1 cellular context compared by ENCODE assay signal in genomic region chr10:30437039-30437781, GRCh38.
TF ChIP-seq lines count a peak whose summit lies in the region.

No MANE protein-coding gene starts in this region.

TF ChIP-seq in GM12878, 131 proteins besides CTCF, POLR2A, EP300 and RAD21 (continued from another document and continues in another):
- no peak for TF ChIP-seq IRF5 (IDR thresholded peaks at IDR 0.05; ENCODE audit: borderline replicate concordance)
- no peak for TF ChIP-seq ZNF384 (IDR thresholded peaks at IDR 0.05; ENCODE audit: borderline replicate concordance, low read depth, low read length)
- no peak for TF ChIP-seq JUND (IDR thresholded peaks at IDR 0.05; ENCODE audit: low read depth, low read length)
- TF ChIP-seq ZNF622 (IDR thresholded peaks at IDR 0.05) = no peak
- 0 out of 2 replicates have a peak, but pooled peaks have one; percentile 29 for TF ChIP-seq ZNF217 (IDR thresholded peaks at IDR 0.05)
- no peak for TF ChIP-seq IKZF2 (IDR thresholded peaks at IDR 0.05)
- no peak for TF ChIP-seq RELA (IDR thresholded peaks at IDR 0.05; ENCODE audit: borderline replicate concordance, partially characterized antibody)
- no peak for TF ChIP-seq PML (IDR thresholded peaks at IDR 0.05; ENCODE audit: low read length)
- no peak for TF ChIP-seq PAX8 (IDR thresholded peaks at IDR 0.05)
- no peak for TF ChIP-seq NR2C2 (IDR thresholded peaks at IDR 0.05; ENCODE audit: borderline replicate concordance, control insufficient read depth, insufficient read length, low read depth)
- no peak for TF ChIP-seq RAD51 (IDR thresholded peaks at IDR 0.05)
- TF ChIP-seq SRF (IDR thresholded peaks at IDR 0.05; ENCODE audit: low read depth in 2 of 2, low read length in 2 of 2) = no peak
- no peak for TF ChIP-seq RBBP5 (conservative IDR thresholded peaks at IDR 0.05)
- TF ChIP-seq NFYA (IDR thresholded peaks at IDR 0.05; ENCODE audit: borderline replicate concordance, low read depth, low read length) = no peak
- TF ChIP-seq CHD1 (IDR thresholded peaks at IDR 0.05; ENCODE audit: low read depth, low read length) = no peak
- TF ChIP-seq ELK1 (IDR thresholded peaks at IDR 0.05; ENCODE audit: low read depth, low read length) = no peak
- no peak for TF ChIP-seq ZSCAN29 (IDR thresholded peaks at IDR 0.05)
- no peak for TF ChIP-seq NR2C1 (IDR thresholded peaks at IDR 0.05)
- no peak for TF ChIP-seq SREBF2 (IDR thresholded peaks at IDR 0.05; ENCODE audit: low read length)
- TF ChIP-seq GABPA (IDR thresholded peaks at IDR 0.05; ENCODE audit: low read depth) = no peak
- TF ChIP-seq HSF1 (IDR thresholded peaks at IDR 0.05; ENCODE audit: low read depth, low read length) = no peak
- no peak for TF ChIP-seq E4F1 (IDR thresholded peaks at IDR 0.05; ENCODE audit: borderline replicate concordance, partially characterized antibody)
- no peak for TF ChIP-seq E2F8 (IDR thresholded peaks at IDR 0.05; ENCODE audit: low read depth, partially characterized antibody)
- no peak for TF ChIP-seq PAX5 (IDR thresholded peaks at IDR 0.05; ENCODE audit: borderline replicate concordance, low read depth, low read length)
- no peak for TF ChIP-seq NFXL1 (IDR thresholded peaks at IDR 0.05; ENCODE audit: borderline replicate concordance)
- no peak for TF ChIP-seq ETV6 (conservative IDR thresholded peaks at IDR 0.05 in 1 of 2, IDR thresholded peaks at IDR 0.05 in 1 of 2; ENCODE audit: borderline replicate concordance in 1 of 2, low read depth in 1 of 2)
- no peak for TF ChIP-seq ZNF274 (IDR thresholded peaks at IDR 0.05; ENCODE audit: insufficient read depth, insufficient read length)
- TF ChIP-seq RUNX3 (IDR thresholded peaks at IDR 0.05; ENCODE audit: low read length) = 0 out of 2 replicates have a peak, but pooled peaks have one; percentile 34
- TF ChIP-seq BACH1 (IDR thresholded peaks at IDR 0.05; ENCODE audit: borderline replicate concordance) = peak; percentile 97
- TF ChIP-seq KLF5 (IDR thresholded peaks at IDR 0.05; ENCODE audit: partially characterized antibody) = no peak
- TF ChIP-seq SMAD1 (IDR thresholded peaks at IDR 0.05; ENCODE audit: low read depth, partially characterized antibody) = peak; percentile 20
- peak; percentile 62; the same call in 1 of the 2 replicates for TF ChIP-seq SMARCA5 (IDR thresholded peaks at IDR 0.05)
- TF ChIP-seq MTA2 (IDR thresholded peaks at IDR 0.05; ENCODE audit: low read depth) = no peak
- TF ChIP-seq FOS (IDR thresholded peaks at IDR 0.05; ENCODE audit: borderline replicate concordance, extremely low read depth, insufficient read length) = no peak
- TF ChIP-seq KAT2A (conservative IDR thresholded peaks at IDR 0.05; ENCODE audit: control insufficient read depth, low read depth, low read length) = no peak
- no peak for TF ChIP-seq BCL11A (IDR thresholded peaks at IDR 0.05; ENCODE audit: low read depth, low read length)
- TF ChIP-seq ZBTB33 (IDR thresholded peaks at IDR 0.05) = no peak
- no peak for TF ChIP-seq ZBED1 (IDR thresholded peaks at IDR 0.05; ENCODE audit: borderline replicate concordance)
- TF ChIP-seq CEBPB (IDR thresholded peaks at IDR 0.05; ENCODE audit: borderline replicate concordance in 1 of 2, low read depth in 2 of 2, low read length in 2 of 2) = no peak
- no peak for TF ChIP-seq KDM1A (IDR thresholded peaks at IDR 0.05; ENCODE audit: borderline replicate concordance)
- TF ChIP-seq NKRF (conservative IDR thresholded peaks at IDR 0.05) = no peak; the same call in 1 of the 2 replicates
- TF ChIP-seq TAF1 (IDR thresholded peaks at IDR 0.05; ENCODE audit: borderline replicate concordance, low read depth, low read length) = no peak
- TF ChIP-seq SREBF1 (IDR thresholded peaks at IDR 0.05; ENCODE audit: low read length) = no peak
- TF ChIP-seq MAX (IDR thresholded peaks at IDR 0.05; ENCODE audit: low read depth, low read length) = no peak
- no peak for TF ChIP-seq TCF12 (IDR thresholded peaks at IDR 0.05; ENCODE audit: low read depth, low read length)
- no peak for TF ChIP-seq HDAC2 (IDR thresholded peaks at IDR 0.05)
- TF ChIP-seq ATF2 (IDR thresholded peaks at IDR 0.05; ENCODE audit: low read length) = no peak; the same call in 1 of the 2 replicates
- 0 out of 2 replicates have a peak, but pooled peaks have one; percentile 11 for TF ChIP-seq ATF7 (IDR thresholded peaks at IDR 0.05; ENCODE audit: low read depth)
- no peak for TF ChIP-seq MEF2B (IDR thresholded peaks at IDR 0.05; ENCODE audit: partially characterized antibody, poor library complexity, severe bottlenecking)
- 0 out of 2 replicates have a peak, but pooled peaks have one; percentile 5 for TF ChIP-seq IRF4 (IDR thresholded peaks at IDR 0.05; ENCODE audit: low read depth, low read length)
- TF ChIP-seq USF1 (IDR thresholded peaks at IDR 0.05; ENCODE audit: borderline replicate concordance, extremely low read length, insufficient read depth, low read depth, low read length) = no peak
- no peak for TF ChIP-seq RCOR1 (conservative IDR thresholded peaks at IDR 0.05; ENCODE audit: low read depth, low read length)
- peak; percentile 88 for TF ChIP-seq POLR2AphosphoS5 (IDR thresholded peaks at IDR 0.05; ENCODE audit: low read length)
- TF ChIP-seq POU2F2 (IDR thresholded peaks at IDR 0.05; ENCODE audit: borderline replicate concordance, low read depth, low read length) = no peak; the same call in 2 of the 3 replicates
- no peak for TF ChIP-seq SPI1 (IDR thresholded peaks at IDR 0.05; ENCODE audit: borderline replicate concordance, insufficient read depth, low read depth, low read length)
- no peak; the same call in 1 of the 2 replicates for TF ChIP-seq CBFB (IDR thresholded peaks at IDR 0.05; ENCODE audit: low read depth)
- peak; percentile 46; the same call in 1 of the 2 replicates for TF ChIP-seq MXI1 (IDR thresholded peaks at IDR 0.05; ENCODE audit: low read depth, low read length)
